8 cellular contexts compared by ENCODE assay signal in the genomic region with DNA sequence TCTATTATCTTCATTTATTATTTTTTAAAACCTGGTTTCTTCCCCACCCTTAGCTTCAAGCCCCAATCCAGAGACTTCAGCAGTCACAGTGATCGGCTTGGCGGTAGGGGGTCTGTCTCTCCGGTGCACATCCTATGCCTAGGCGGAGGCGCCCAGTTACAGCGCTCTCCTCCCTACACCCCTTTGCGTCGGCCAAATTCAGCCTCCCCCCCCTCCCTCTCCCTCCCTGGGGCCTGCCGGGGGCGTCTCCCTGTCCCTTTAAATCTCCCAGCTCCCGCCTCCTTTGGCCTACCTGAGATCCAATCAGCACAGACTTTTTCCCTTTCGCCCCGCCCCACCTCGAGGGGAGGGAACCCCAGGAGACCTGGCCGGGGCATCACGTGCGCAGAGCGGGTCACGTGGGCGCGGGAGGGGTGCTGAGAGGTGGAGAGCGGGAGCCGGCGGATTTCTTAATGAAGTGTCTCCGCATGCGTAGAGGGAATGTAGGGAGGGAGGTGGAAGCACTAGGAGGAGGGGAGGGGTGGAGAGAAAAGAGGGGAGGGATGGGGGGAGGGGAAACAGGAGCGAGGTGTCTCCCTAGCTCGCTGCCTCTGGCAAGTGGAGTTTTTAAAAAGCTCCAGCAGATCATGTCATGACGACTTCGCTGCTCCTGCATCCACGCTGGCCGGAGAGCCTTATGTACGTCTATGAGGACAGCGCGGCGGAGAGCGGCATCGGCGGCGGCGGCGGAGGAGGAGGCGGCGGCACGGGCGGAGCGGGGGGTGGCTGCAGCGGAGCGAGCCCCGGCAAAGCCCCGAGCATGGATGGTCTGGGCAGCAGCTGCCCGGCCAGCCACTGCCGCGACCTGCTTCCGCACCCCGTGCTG. TPM values are rescaled to one million over a fixed set of nuclear protein-coding genes. Genes with fewer than 3 reads are reported as not detected.
DNase-seq lines count a peak whose midpoint lies in the region; ATAC-seq lines count a peak whose summit lies in the region.

A gene with protein sequence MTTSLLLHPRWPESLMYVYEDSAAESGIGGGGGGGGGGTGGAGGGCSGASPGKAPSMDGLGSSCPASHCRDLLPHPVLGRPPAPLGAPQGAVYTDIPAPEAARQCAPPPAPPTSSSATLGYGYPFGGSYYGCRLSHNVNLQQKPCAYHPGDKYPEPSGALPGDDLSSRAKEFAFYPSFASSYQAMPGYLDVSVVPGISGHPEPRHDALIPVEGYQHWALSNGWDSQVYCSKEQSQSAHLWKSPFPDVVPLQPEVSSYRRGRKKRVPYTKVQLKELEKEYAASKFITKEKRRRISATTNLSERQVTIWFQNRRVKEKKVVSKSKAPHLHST (plus strand): TSS at position 556 of the 865 bp plus-strand sequence. CDS start 76 bp downstream, at position 632.

- H3K27me3 ChIP-seq in mesenchymal stem cell (ENCODE audit: control insufficient read depth in 1 of 2, insufficient read depth in 1 of 2, low read length in 2 of 2), result peaks cover 90 to 96% of the 10 kb centered on the region in 2 experiments

- CTCF ChIA-PET in activated CD4-positive, alpha-beta T cell treated with anti-CD3 and anti-CD28 coated beads for 36 hours (lab: Charles Lee), result interaction anchor here (0.6 kb wide), 2 partner anchors 15 to 135 kb away, joined by 3 read pairs; no protein-coding TSS in a partner anchor

- DNase-seq in activated CD4-positive, alpha-beta T cell treated with anti-CD3 and anti-CD28 coated beads for 36 hours, result peak; percentile 80
- DNase-seq in activated CD4-positive, alpha-beta T cell treated with anti-CD3 and anti-CD28 coated beads for 1 hour, result no peak
- DNase-seq in NCI-H226 (peak; percentile 99), amniotic epithelial cell (ENCODE audit: low read depth) (peak; percentile 20), mesenchymal stem cell (peak; percentile 25), activated gamma-delta T cell (lab: John Stamatoyannopoulos, UW) (no peak)

- H3K23ac ChIP-seq in mesenchymal stem cell (ENCODE audit: low read length in 2 of 2), result peak within 1 kb of the TSS in 1 of 2 experiments; percentile 34

- peaks cover 10% of the 10 kb centered on the region for H3K4me1 Mint-ChIP-seq in activated CD4-positive, alpha-beta T cell treated with anti-CD3 and anti-CD28 coated beads for 36 hours

- no peak within 1 kb of the TSS for H2BK12ac ChIP-seq in mesenchymal stem cell (ENCODE audit: low read length in 2 of 2)

- H3K27me3 Mint-ChIP-seq in activated CD4-positive, alpha-beta T cell treated with anti-CD3 and anti-CD28 coated beads for 36 hours, result peaks cover 79% of the 10 kb centered on the region

- H3K18ac ChIP-seq in mesenchymal stem cell (ENCODE audit: low read depth in 1 of 2, low read length in 2 of 2), result no peak within 1 kb of the TSS

- H3K4me3 ChIP-seq in mesenchymal stem cell (ENCODE audit: insufficient read depth in 1 of 2, low read depth in 1 of 2, low read length in 2 of 2) (no peak within 1 kb of the TSS), urinary bladder (ENCODE audit: low read depth, low read length) (peak within 1 kb of the TSS; percentile 30)

- no peak within 1 kb of the TSS for H3K27ac Mint-ChIP-seq in activated CD4-positive, alpha-beta T cell treated with anti-CD3 and anti-CD28 coated beads for 36 hours

- H2BK120ac ChIP-seq in mesenchymal stem cell (ENCODE audit: low read depth, low read length), result no peak within 1 kb of the TSS

- H2BK15ac ChIP-seq in mesenchymal stem cell (ENCODE audit: low read depth, poor library complexity, severe bottlenecking), result no peak within 1 kb of the TSS

- H3K9ac ChIP-seq in mesenchymal stem cell (ENCODE audit: low read length), result no peak within 1 kb of the TSS

- H4K8ac ChIP-seq in mesenchymal stem cell (ENCODE audit: low read length), result no peak within 1 kb of the TSS

- H3K4me2 ChIP-seq in mesenchymal stem cell (ENCODE audit: low read length, poor library complexity, severe bottlenecking), result peak within 1 kb of the TSS; percentile 17

- POLR2A ChIA-PET in activated CD4-positive, alpha-beta T cell treated with anti-CD3 and anti-CD28 coated beads for 36 hours (lab: Charles Lee), result no interaction called here

- H3K14ac ChIP-seq in mesenchymal stem cell (ENCODE audit: low read length in 2 of 2), result no peak within 1 kb of the TSS

- H3K27ac ChIP-seq in mesenchymal stem cell (ENCODE audit: low read length, poor library complexity, severe bottlenecking) (no peak within 1 kb of the TSS), urinary bladder (ENCODE audit: low read depth) (peak within 1 kb of the TSS; percentile 25)

- H3K9me3 Mint-ChIP-seq in activated CD4-positive, alpha-beta T cell treated with anti-CD3 and anti-CD28 coated beads for 36 hours (ENCODE audit: low read depth), result no peaks in the 10 kb centered on the region

- H3K4me1 ChIP-seq in mesenchymal stem cell (ENCODE audit: control insufficient read depth, insufficient read depth, low read depth, low read length) (peaks cover 13% of the 10 kb centered on the region), urinary bladder (ENCODE audit: insufficient read depth) (no peaks in the 10 kb centered on the region)

- no peak within 1 kb of the TSS for H2AK5ac ChIP-seq in mesenchymal stem cell (ENCODE audit: low read length, severe bottlenecking)

- H3K4me3 Mint-ChIP-seq in activated CD4-positive, alpha-beta T cell treated with anti-CD3 and anti-CD28 coated beads for 36 hours, result no peak within 1 kb of the TSS

- H3K4ac ChIP-seq in mesenchymal stem cell (ENCODE audit: low read depth in 1 of 2, low read length in 2 of 2), result no peak within 1 kb of the TSS

- ATAC-seq in activated CD4-positive, alpha-beta T cell treated with anti-CD3 and anti-CD28 coated beads for 36 hours, result peak; percentile 85
- no peak for ATAC-seq in GM19035 (IDR thresholded peaks at IDR 0.05; ENCODE audit: unreplicated experiment)

- H2BK5ac ChIP-seq in mesenchymal stem cell (ENCODE audit: low read depth, low read length, poor library complexity, severe bottlenecking), result no peak within 1 kb of the TSS

- no peak within 1 kb of the TSS for H4K91ac ChIP-seq in mesenchymal stem cell (ENCODE audit: low read length)

- no peaks in the 10 kb centered on the region for H3K36me3 Mint-ChIP-seq in activated CD4-positive, alpha-beta T cell treated with anti-CD3 and anti-CD28 coated beads for 36 hours (ENCODE audit: low read depth)

- H3K79me1 ChIP-seq in mesenchymal stem cell (replicated peaks; ENCODE audit: low read length, poor library complexity, severe bottlenecking), result no peaks in the 10 kb centered on the region

- no peaks in the 10 kb centered on the region for H3K9me3 ChIP-seq in mesenchymal stem cell (ENCODE audit: control insufficient read depth, low read length)

- peaks cover 0 to 2% of the 10 kb centered on the region in 2 experiments for H3K36me3 ChIP-seq in mesenchymal stem cell (ENCODE audit: control insufficient read depth in 1 of 2, insufficient read depth in 2 of 2, low read depth in 1 of 2, low read length in 2 of 2)
- no peaks in the 10 kb centered on the region for H3K36me3 ChIP-seq in urinary bladder (ENCODE audit: insufficient read depth)

- no peak within 1 kb of the TSS for H2AFZ ChIP-seq in mesenchymal stem cell (ENCODE audit: low read depth, low read length)

- WGBS in mesenchymal stem cell, result 5% methylated on average over 43 of the region's 56 CpGs
- 2% methylated on average over 54 of the region's 56 CpGs for WGBS in urinary bladder

- intact Hi-C loops in activated CD4-positive, alpha-beta T cell treated with anti-CD3 and anti-CD28 coated beads for 36 hours (cut with DNase I, micrococcal nuclease), result loop anchor here (5.0 kb wide), 1 partner anchor 34 kb away; a partner anchor contains a TSS

RNA-seq across cellular contexts. Expression of the gene that starts here (rescaled TPM):
- total RNA-seq in activated CD4-positive, alpha-beta T cell treated with anti-CD3 and anti-CD28 coated beads for 36 hours, result not detected
- not detected for polyA plus RNA-seq in mesenchymal stem cell (2013, experiment 1 of 2)
- polyA plus RNA-seq in mesenchymal stem cell (2013, experiment 2 of 2), result not detected
- total RNA-seq in urinary bladder, result not detected
- polyA plus RNA-seq in urinary bladder, result 0.19 TPM

Comparison
In these comparisons a context has a peak if more than half of its experiments do, and no peak if none do; other contexts are left out.
1. Peak in DNase-seq and ATAC-seq in activated CD4-positive, alpha-beta T cell treated with anti-CD3 and anti-CD28 coated beads for 36 hours; RNA of the gene not detected or under 1 TPM.
2. DNase-seq: peak in NCI-H226 (single experiment), amniotic epithelial cell (single experiment) and mesenchymal stem cell (single experiment); none in activated CD4-positive, alpha-beta T cell treated with anti-CD3 and anti-CD28 coated beads for 1 hour (single experiment) and activated gamma-delta T cell (single experiment).